21 cellular contexts compared by ENCODE assay signal in genomic region chr6:163494279-163494727, GRCh38.
DNase-seq lines count a peak whose midpoint lies in the region; ATAC-seq, FAIRE-seq and TF ChIP-seq lines count a peak whose summit lies in the region.
"Had no signal": no experiment of that assay in that cellular context is flagged by ENCODE, and none has a peak within 500 bp of the region (broad histone marks: within the 10 kb centered on the region; RNA-seq: fewer than 3 reads in every experiment).

No MANE protein-coding gene starts in this region.

- RAD21 ChIA-PET in HCT116 (lab: Charles Lee; ENCODE audit: low non-redundant PET in 1 of 2, low total read pairs in 2 of 2, uncharacterized antibody in 2 of 2, unreplicated experiment in 2 of 2): interaction anchor here in 1 of 2 experiments (0.7 kb wide), 1 partner anchor 242 kb away, joined by 3 read pairs; no protein-coding TSS in a partner anchor

- H3K4me1 Mint-ChIP-seq in progenitor cell of endocrine pancreas (ENCODE audit: low read depth): peaks cover 10% of the 10 kb centered on the region

- 95% methylated on average over 6 of the region's 6 CpGs for WGBS in HepG2 (ENCODE audit: low lambda C conversion rate)
- 82 to 93% (median 90%) methylated on average over 6 of the region's 6 CpGs for WGBS in spleen, 5 donors

- ATAC-seq in HCT116 (peak; percentile 66), HepG2 (no peak), HG02588 (IDR thresholded peaks at IDR 0.05; ENCODE audit: unreplicated experiment) (no peak)
- ATAC-seq: activated CD8-positive, alpha-beta T cell treated with anti-CD3 and anti-CD28 coated beads, Interleukin-2, amount 10 ng/mL, durations not matched to agents 7 days and 5 days; natural killer cell; stimulated activated naive B cell treated with anti-CD40 and anti-IgM and Interleukin-4, amounts not matched to agents 10 μg/mL and 1 μg/mL and 100 μg/mL, for 72 hours had no signal

- H3K79me2 ChIP-seq in HCT116 (ENCODE audit: insufficient read depth, low read length) (peaks cover 59% of the 10 kb centered on the region), HepG2 (ENCODE audit: insufficient read depth, low read length) (peaks cover 90% of the 10 kb centered on the region)

- no peak overlapping the region for H3K4me3 ChIP-seq in BJ (ENCODE audit: low read depth, low read length)
- H3K4me3 ChIP-seq in HCT116 (replicated peaks in 1 of 2; ENCODE audit: low read depth in 1 of 2, low read length in 2 of 2): no peak overlapping the region
- no peak overlapping the region for H3K4me3 ChIP-seq in HepG2 (replicated peaks in 1 of 3; ENCODE audit: insufficient read depth in 1 of 3, low read depth in 2 of 3, low read length in 3 of 3)
- no peak overlapping the region for H3K4me3 ChIP-seq in spleen
- H3K4me3 ChIP-seq: esophagus muscularis mucosa, tibial artery had no signal

- POLR2A ChIA-PET in BJ (lab: Charles Lee): no interaction called here
- POLR2A ChIA-PET in HCT116 (lab: Charles Lee): no interaction called here
- POLR2A ChIA-PET in HepG2 (lab: Yijun Ruan, JAX): no interaction called here

- H3K36me3 ChIP-seq in BJ (ENCODE audit: control insufficient read depth, insufficient read depth, low read length) (no peaks in the 10 kb centered on the region), HCT116 (ENCODE audit: control insufficient read depth in 1 of 2, insufficient read depth in 2 of 2, low read length in 2 of 2) (no peaks in the 10 kb centered on the region), HepG2 (replicated peaks in 1 of 2; ENCODE audit: control insufficient read depth in 1 of 2, insufficient read depth in 2 of 2, low read length in 2 of 2) (no peaks in the 10 kb centered on the region), spleen (no peaks in the 10 kb centered on the region)
- H3K36me3 ChIP-seq: esophagus muscularis mucosa, tibial artery had no signal

- no TSS peak for BruUV-seq in HCT116 (replicated peaks; lab: Mats Ljungman, UMichigan)
- no TSS peak for BruUV-seq in HepG2 (replicated peaks; lab: Mats Ljungman, UMichigan)

- no peak for FAIRE-seq in HepG2 (lab: Jason Lieb, UNC)

- no peaks in the 10 kb centered on the region for H3K9me2 ChIP-seq in HCT116 (ENCODE audit: insufficient read depth)

- no peaks in the 10 kb centered on the region; a peak in 1 of 4 replicates for H3K9me3 ChIP-seq in HCT116 (ENCODE audit: control insufficient read depth in 1 of 2, insufficient read depth in 1 of 2, low read depth in 1 of 2, low read length in 2 of 2)
- H3K9me3 ChIP-seq in HepG2 (ENCODE audit: low read length): no peaks in the 10 kb centered on the region
- no peaks in the 10 kb centered on the region for H3K9me3 ChIP-seq in spleen
- H3K9me3 ChIP-seq: esophagus muscularis mucosa, tibial artery had no signal

- H3K9me3 Mint-ChIP-seq in progenitor cell of endocrine pancreas (ENCODE audit: low read depth): no peaks in the 10 kb centered on the region
- H3K9me3 Mint-ChIP-seq: natural killer cell had no signal

- TF ChIP-seq RAD21 in HCT116 (IDR thresholded peaks at IDR 0.05; ENCODE audit: low read depth): no peak
- TF ChIP-seq RAD21 in HepG2 (CRISPR knock-in tag; IDR thresholded peaks at IDR 0.05): no peak

- intact Hi-C loops in HCT116 (cut with micrococcal nuclease): no loop called here
- intact Hi-C loops in HepG2 (cut with micrococcal nuclease; ENCODE audit: unreplicated experiment): no loop called here
- intact Hi-C loops in spleen (cut with DNase I; ENCODE audit: low total_unique reads): no loop called here

- TF ChIP-seq EP300 in HepG2 (IDR thresholded peaks at IDR 0.05; ENCODE audit: low read depth in 2 of 2, low read length in 2 of 2): no peak
- TF ChIP-seq EP300 in HepG2 (CRISPR knock-in tag; IDR thresholded peaks at IDR 0.05; ENCODE audit: borderline replicate concordance): no peak

- H3K4me3 Mint-ChIP-seq in progenitor cell of endocrine pancreas (ENCODE audit: low read depth): no peak overlapping the region
- H3K4me3 Mint-ChIP-seq: activated CD8-positive, alpha-beta T cell treated with anti-CD3 and anti-CD28 coated beads, Interleukin-2, amount 10 ng/mL, durations not matched to agents 7 days and 5 days; activated T-cell treated with anti-CD3 and anti-CD28 coated beads, Interleukin-2, amount 50 U/mL, for 72 hours; natural killer cell; stimulated activated naive B cell treated with anti-CD40 and anti-IgM and Interleukin-4, amounts not matched to agents 10 μg/mL and 1 μg/mL and 100 μg/mL, for 72 hours had no signal

- H3K9ac ChIP-seq in HCT116 (ENCODE audit: low read length): no peak overlapping the region
- no peak overlapping the region for H3K9ac ChIP-seq in HepG2 (ENCODE audit: insufficient read depth, low read depth, low read length)

- no peaks in the 10 kb centered on the region for H3K27me3 Mint-ChIP-seq in progenitor cell of endocrine pancreas
- H3K27me3 Mint-ChIP-seq: stimulated activated naive B cell treated with anti-CD40 and anti-IgM and Interleukin-4, amounts not matched to agents 10 μg/mL and 1 μg/mL and 100 μg/mL, for 72 hours had no signal

- no peak overlapping the region for H3K27ac Mint-ChIP-seq in progenitor cell of endocrine pancreas
- H3K27ac Mint-ChIP-seq: activated CD8-positive, alpha-beta T cell treated with anti-CD3 and anti-CD28 coated beads, Interleukin-2, amount 10 ng/mL, durations not matched to agents 7 days and 5 days; activated T-cell treated with anti-CD3 and anti-CD28 coated beads, Interleukin-2, amount 50 U/mL, for 72 hours; stimulated activated naive B cell treated with anti-CD40 and anti-IgM and Interleukin-4, amounts not matched to agents 10 μg/mL and 1 μg/mL and 100 μg/mL, for 72 hours had no signal

- TF ChIP-seq CTCF in BJ (IDR thresholded peaks at IDR 0.05; ENCODE audit: insufficient read depth, low read depth, low read length) (no peak), HCT116 (IDR thresholded peaks at IDR 0.05 in 2 of 3, conservative IDR thresholded peaks at IDR 0.05 in 1 of 3; ENCODE audit: borderline replicate concordance in 1 of 3, insufficient read depth in 1 of 3, low read depth in 2 of 3, low read length in 2 of 3) (no peak), VCaP (conservative IDR thresholded peaks at IDR 0.05) (no peak), HepG2 (CRISPR knock-in tag; IDR thresholded peaks at IDR 0.05) (no peak), progenitor cell of endocrine pancreas (IDR thresholded peaks at IDR 0.05; ENCODE audit: unreplicated experiment) (no peak), spleen (IDR thresholded peaks at IDR 0.05 in 8 of 11, conservative IDR thresholded peaks at IDR 0.05 in 3 of 11) (no peak)

- H3K27me3 ChIP-seq in BJ (ENCODE audit: control insufficient read depth, insufficient read depth, low read length) (no peaks in the 10 kb centered on the region), HCT116 (ENCODE audit: insufficient read depth, low read length) (no peaks in the 10 kb centered on the region), HepG2 (ENCODE audit: control insufficient read depth in 1 of 2, insufficient read depth in 2 of 2, low read length in 2 of 2) (no peaks in the 10 kb centered on the region), spleen (replicated peaks in 1 of 7) (no peaks in the 10 kb centered on the region)
- H3K27me3 ChIP-seq: esophagus muscularis mucosa, tibial artery had no signal

- H3K4me1 ChIP-seq in HCT116 (ENCODE audit: control insufficient read depth in 1 of 2, insufficient read depth in 2 of 2, low read length in 2 of 2) (peaks cover 17 to 27% of the 10 kb centered on the region in 2 experiments), HepG2 (ENCODE audit: insufficient read depth, low read length) (no peaks in the 10 kb centered on the region), spleen (peaks cover 12 to 71% (median 34%) of the 10 kb centered on the region in 6 donors)

- no peak for TF ChIP-seq POLR2A in HCT116 (IDR thresholded peaks at IDR 0.05; ENCODE audit: borderline replicate concordance, extremely low read depth, insufficient read depth, insufficient read length)
- TF ChIP-seq POLR2A in HepG2 (IDR thresholded peaks at IDR 0.05; ENCODE audit: insufficient read depth in 1 of 2, low read depth in 2 of 2, low read length in 2 of 2): no peak
- TF ChIP-seq POLR2A in spleen (IDR thresholded peaks at IDR 0.05): no peak

- H3K36me3 Mint-ChIP-seq in progenitor cell of endocrine pancreas (ENCODE audit: insufficient read depth): no peaks in the 10 kb centered on the region
- H3K36me3 Mint-ChIP-seq: natural killer cell had no signal

- in situ Hi-C loops in HepG2 (cut with HindIII; ENCODE audit: extremely low pct_ligation_motif_present, low pct_unique_long_range_greater_than_20kb): no loop called here

- peak; percentile 44 for DNase-seq in BJ (ENCODE audit: low read depth)
- peak; percentile 31 for DNase-seq in HCT116 (ENCODE audit: low read depth, low spot score)
- DNase-seq in HepG2 (ENCODE audit: low spot score): no peak
- DNase-seq in NCI-H524 treated with DMSO at 0.1 percent for 48 hours (lab: John Stamatoyannopoulos, UW): no peak
- DNase-seq in progenitor cell of endocrine pancreas (ENCODE audit: low spot score, unreplicated experiment): no peak
- DNase-seq in spleen: no peak
- DNase-seq: activated CD8-positive, alpha-beta T cell treated with anti-CD3 and anti-CD28 coated beads, Interleukin-2, amount 10 ng/mL, durations not matched to agents 7 days and 5 days; activated T-cell treated with anti-CD3 and anti-CD28 coated beads, Interleukin-2, amount 50 U/mL, for 72 hours; C1 segment of cervical spinal cord; DMS153; H7; MV-4-11; natural killer cell; NCI-H526 treated with DMSO at 0.1 percent for 48 hours; OCI-M1; stimulated activated CD4-positive, alpha-beta T cell treated with anti-CD3 and anti-CD28 coated beads, Interleukin-12 subunit alpha, Interleukin-12 subunit beta, amount 100 ng/mL, for 4 hours; stimulated activated naive B cell treated with anti-CD40 and anti-IgM and Interleukin-4, amounts not matched to agents 10 μg/mL and 1 μg/mL and 100 μg/mL, for 72 hours; tibial artery had no signal

- peak overlapping the region; percentile 49 for H3K4me2 ChIP-seq in HCT116 (ENCODE audit: low read length)
- no peak overlapping the region for H3K4me2 ChIP-seq in HepG2 (ENCODE audit: low read depth, low read length)

- CTCF ChIA-PET in BJ (lab: Yijun Ruan, JAX): no interaction called here
- CTCF ChIA-PET in HCT116 (lab: Charles Lee): no interaction called here
- CTCF ChIA-PET in HepG2 (lab: Yijun Ruan, JAX; ENCODE audit: low intra/inter-chr PET ratio, low total read pairs): no interaction called here

- H3K27ac ChIP-seq in HCT116 (ENCODE audit: low read depth, low read length) (no peak overlapping the region), VCaP (peak overlapping the region; percentile 20), HepG2 (ENCODE audit: extremely low read length, insufficient read depth, low read length) (no peak overlapping the region), spleen (no peak overlapping the region)
- H3K27ac ChIP-seq: esophagus muscularis mucosa, tibial artery had no signal

- H2AFZ ChIP-seq in HCT116 (ENCODE audit: low read depth, low read length, poor library complexity, severe bottlenecking) (no peak overlapping the region), HepG2 (ENCODE audit: low read length) (no peak overlapping the region)

- H4K20me1 ChIP-seq in HCT116 (ENCODE audit: insufficient read depth) (no peaks in the 10 kb centered on the region; the same call in 1 of the 2 replicates), HepG2 (ENCODE audit: insufficient read depth, low read length) (peaks cover 5% of the 10 kb centered on the region; the same call in 1 of the 2 replicates)

TF ChIP-seq in HCT116, 20 proteins besides CTCF, POLR2A, EP300 and RAD21 (continues in another document):
- TF ChIP-seq EZH2 (IDR thresholded peaks at IDR 0.05): no peak

TF ChIP-seq in HepG2, 621 proteins besides CTCF, POLR2A, EP300 and RAD21 (continues in another document):
- TF ChIP-seq RBM22 (optimal IDR thresholded peaks at IDR 0.05; ENCODE audit: low read length): peak; percentile 65

Comparison
In these comparisons a context has a peak if more than half of its experiments do, and no peak if none do; other contexts are left out.
1. DNase-seq: peak in BJ (single experiment) and HCT116 (single experiment); none in HepG2 (single experiment), NCI-H524 treated with DMSO at 0.1 percent for 48 hours (single experiment), progenitor cell of endocrine pancreas (single experiment) and spleen (single experiment).